10 cellular contexts compared by ENCODE assay signal in the genomic region with DNA sequence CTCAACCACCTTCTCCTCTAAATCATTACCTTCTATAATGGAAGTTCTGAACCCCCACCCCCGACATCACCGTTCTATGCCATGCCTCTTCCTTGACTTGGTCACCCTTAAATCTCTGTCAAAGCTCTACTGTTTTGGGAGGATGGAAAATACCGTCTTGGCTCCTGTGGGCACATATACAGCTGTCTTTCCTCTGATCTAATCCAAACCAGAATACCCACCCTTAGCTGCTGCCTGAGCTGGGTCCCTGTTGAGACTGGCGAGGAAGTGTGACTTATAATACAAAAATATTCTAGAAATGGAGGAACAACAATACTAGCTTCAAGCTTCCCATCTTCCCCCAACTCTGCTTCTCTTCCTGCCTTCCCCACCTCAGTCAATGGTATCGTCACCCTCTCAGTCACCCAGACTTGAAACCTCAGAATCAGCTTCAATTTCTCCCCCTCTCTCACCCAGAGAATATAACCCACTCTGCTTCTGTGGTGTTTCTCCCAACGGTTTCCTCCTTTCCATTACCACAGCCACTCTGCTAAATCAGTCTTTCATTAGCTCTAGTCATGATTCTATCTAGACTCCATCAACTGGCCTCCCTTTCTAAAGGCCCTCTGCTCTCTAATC. TPM values are rescaled to one million over a fixed set of nuclear protein-coding genes. Genes with fewer than 3 reads are reported as not detected.
DNase-seq lines count a peak whose midpoint lies in the region; ATAC-seq and TF ChIP-seq lines count a peak whose summit lies in the region.
"Had no signal": no experiment of that assay in that cellular context is flagged by ENCODE, and none has a peak within 500 bp of the region (broad histone marks: within the 10 kb centered on the region; RNA-seq: fewer than 3 reads in every experiment).

No MANE protein-coding gene starts in this region.

- no TSS peak for BruUV-seq in mammary epithelial cell (replicated peaks; lab: Mats Ljungman, UMichigan)

- no peak for DNase-seq in GM12864 (ENCODE audit: low read depth)
- no peak for DNase-seq in left colon
- no peak for DNase-seq in D341Med (ENCODE audit: low spot score)
- DNase-seq in ovary, result no peak
- no peak for DNase-seq in DMS79 (lab: John Stamatoyannopoulos, UW)
- DNase-seq in mammary epithelial cell, result no peak
- DNase-seq: trophoblast cell had no signal

- peaks cover 31% of the 10 kb centered on the region for H3K4me1 ChIP-seq in Loucy (ENCODE audit: insufficient read depth, low read length, poor library complexity, severe bottlenecking)
- H3K4me1 ChIP-seq in ovary (ENCODE audit: insufficient read depth), result no peaks in the 10 kb centered on the region
- H3K4me1 ChIP-seq in mammary epithelial cell (ENCODE audit: insufficient read depth, low read length), result no peaks in the 10 kb centered on the region

- H3K9ac ChIP-seq in Loucy (ENCODE audit: low read depth, low read length, poor library complexity, severe bottlenecking) (peak overlapping the region; percentile 100), mammary epithelial cell (ENCODE audit: insufficient read depth, low read length) (no peak overlapping the region)

- no peaks in the 10 kb centered on the region for H3K9me2 ChIP-seq in Loucy (replicated peaks; ENCODE audit: low read depth, low read length)

- dilution Hi-C loops in mammary epithelial cell (cut with HindIII; ENCODE audit: low sequenced_read_pairs), result no loop called here

- intact Hi-C loops in left colon (cut with DNase I, micrococcal nuclease), result no loop called here
- intact Hi-C loops in ovary (cut with DNase I), result no loop called here
- intact Hi-C loops in mammary epithelial cell (cut with micrococcal nuclease), result no loop called here

- H3K4me3 ChIP-seq in GM12864 (ENCODE audit: low read depth, low read length) (peak overlapping the region; percentile 71), Loucy (ENCODE audit: low read length, poor library complexity, severe bottlenecking) (peak overlapping the region; percentile 96), ovary (no peak overlapping the region), mammary epithelial cell (replicated peaks in 1 of 3; ENCODE audit: insufficient read depth in 1 of 3, low read depth in 2 of 3, low read length in 3 of 3) (no peak overlapping the region)

- in situ Hi-C loops in mammary epithelial cell (cut with MboI; ENCODE audit: low sequenced_read_pairs in 2 of 2), result no loop called here

- H3K4me2 ChIP-seq in Loucy (ENCODE audit: low read depth, low read length, poor library complexity, severe bottlenecking), result peak overlapping the region; percentile 100
- no peak overlapping the region for H3K4me2 ChIP-seq in mammary epithelial cell (ENCODE audit: insufficient read depth, low read depth, low read length)

- TF ChIP-seq EP300 in ovary (IDR thresholded peaks at IDR 0.05), result no peak

- 57 to 71% (median 61%) methylated on average over 6 of the region's 6 CpGs for WGBS in ovary, 3 donors
- WGBS in mammary epithelial cell (ENCODE audit: low coverage, missing lambda C conversion rate), result 59% methylated on average over 6 of the region's 6 CpGs

- peaks cover 8% of the 10 kb centered on the region for H3F3A ChIP-seq in Loucy (ENCODE audit: low read depth)

- H4K20me1 ChIP-seq in Loucy (ENCODE audit: insufficient read depth, low read length, poor library complexity, severe bottlenecking), result no peaks in the 10 kb centered on the region
- no peaks in the 10 kb centered on the region for H4K20me1 ChIP-seq in mammary epithelial cell (ENCODE audit: insufficient read depth, low read length)

- CTCF ChIA-PET in mammary epithelial cell (lab: Charles Lee; ENCODE audit: low non-redundant PET), result no interaction called here

- H3K79me2 ChIP-seq in Loucy (ENCODE audit: insufficient read depth, low read length) (peaks cover 48% of the 10 kb centered on the region), mammary epithelial cell (ENCODE audit: insufficient read depth, low read length) (no peaks in the 10 kb centered on the region)

- TF ChIP-seq CTCF in GM12864 (IDR thresholded peaks at IDR 0.05; ENCODE audit: low read depth, low read length, missing control alignments), result no peak
- no peak for TF ChIP-seq CTCF in Loucy (conservative IDR thresholded peaks at IDR 0.05; ENCODE audit: low read length)
- TF ChIP-seq CTCF in ovary (IDR thresholded peaks at IDR 0.05), result no peak
- no peak for TF ChIP-seq CTCF in mammary epithelial cell (conservative IDR thresholded peaks at IDR 0.05 in 1 of 2, IDR thresholded peaks at IDR 0.05 in 1 of 2; ENCODE audit: extremely low read depth in 1 of 2, insufficient read depth in 1 of 2, low read depth in 1 of 2, low read length in 2 of 2)

- ATAC-seq in GM21447 (IDR thresholded peaks at IDR 0.05; ENCODE audit: unreplicated experiment), result peak; percentile 39
- ATAC-seq in left colon, result peak; percentile 38

- H3K27ac ChIP-seq in ovary (no peak overlapping the region), mammary epithelial cell (ENCODE audit: insufficient read depth, low read depth, low read length) (no peak overlapping the region)

- H3K36me3 ChIP-seq in Loucy (ENCODE audit: insufficient read depth, low read length), result no peaks in the 10 kb centered on the region
- no peaks in the 10 kb centered on the region for H3K36me3 ChIP-seq in ovary
- H3K36me3 ChIP-seq in mammary epithelial cell (ENCODE audit: insufficient read depth, low read length), result no peaks in the 10 kb centered on the region

- H3K9me3 ChIP-seq in Loucy (ENCODE audit: insufficient read depth, low read depth, low read length) (no peaks in the 10 kb centered on the region), ovary (no peaks in the 10 kb centered on the region), mammary epithelial cell (replicated peaks; ENCODE audit: insufficient read depth, low read length) (no peaks in the 10 kb centered on the region)

- H2AFZ ChIP-seq in Loucy (ENCODE audit: low read length), result no peak overlapping the region
- no peak overlapping the region for H2AFZ ChIP-seq in mammary epithelial cell (ENCODE audit: low read depth, low read length)

- no peak for TF ChIP-seq POLR2A in ovary (IDR thresholded peaks at IDR 0.05)

- H3K27me3 ChIP-seq in Loucy (ENCODE audit: insufficient read depth, low read length, poor library complexity, severe bottlenecking), result no peaks in the 10 kb centered on the region
- H3K27me3 ChIP-seq in ovary, result no peaks in the 10 kb centered on the region
- no peaks in the 10 kb centered on the region for H3K27me3 ChIP-seq in mammary epithelial cell (ENCODE audit: insufficient read depth, low read length)

RNA-seq across cellular contexts. Expression of gene IL2RG, which starts 0.6 kb away (rescaled TPM):
- total RNA-seq in left colon, result 10 to 100 TPM; 47.7 to 98.7 TPM
- 1 to 10 TPM in 5 of 7 donors, under 1 TPM in 2; 0.45 to 5.1 (median 1.5) TPM for total RNA-seq in ovary
- 10 to 100 TPM in 1 of 2 donors, 1 to 10 TPM in 1; 1.2 to 24.0 TPM for polyA plus RNA-seq in ovary
- total RNA-seq in mammary epithelial cell, result not detected
- not detected for polyA plus RNA-seq in mammary epithelial cell
- not detected for polyA minus RNA-seq in mammary epithelial cell

RNA-seq across cellular contexts. Expression of gene CXorf65, which starts 5.4 kb away (rescaled TPM):
- total RNA-seq in left colon (not detected), ovary (not detected), mammary epithelial cell (not detected)
- polyA plus RNA-seq in ovary (not detected), mammary epithelial cell (not detected)
- not detected for polyA minus RNA-seq in mammary epithelial cell
- total RNA-seq: dermis microvascular lymphatic vessel endothelial cell had no signal

RNA-seq across cellular contexts. Expression of gene MED12, which starts 6.4 kb away (rescaled TPM):
- total RNA-seq in left colon, result 10 to 100 TPM; 35.4 to 37.9 TPM
- total RNA-seq in ovary, result 10 to 100 TPM; 36.5 to 68.4 (median 60.4) TPM
- polyA plus RNA-seq in ovary, result 10 to 100 TPM; 27.8 to 40.0 TPM
- 10 to 100 TPM; 22.0 to 26.7 TPM for total RNA-seq in mammary epithelial cell
- polyA plus RNA-seq in mammary epithelial cell, result 5.5 TPM
- polyA minus RNA-seq in mammary epithelial cell, result 49.7 TPM

RNA-seq across cellular contexts. Expression of gene FOXO4, which starts 16.3 kb away (rescaled TPM):
- 10 to 100 TPM; 32.5 to 54.2 TPM for total RNA-seq in left colon
- total RNA-seq in ovary, result 10 to 100 TPM; 16.7 to 70.2 (median 48.2) TPM
- polyA plus RNA-seq in ovary, result 10 to 100 TPM; 33.1 to 35.2 TPM
- 10 to 100 TPM in 1 of 2 donors, 1 to 10 TPM in 1; 5.9 to 13.8 TPM for total RNA-seq in mammary epithelial cell
- polyA plus RNA-seq in mammary epithelial cell, result 1.7 TPM
- 2.4 TPM for polyA minus RNA-seq in mammary epithelial cell

RNA-seq across cellular contexts. Expression of gene NLGN3, which starts 32.7 kb away (rescaled TPM):
- total RNA-seq in left colon (1 to 10 TPM in 1 of 2 donors, under 1 TPM in 1; 0.67 to 1.1 TPM), ovary (10 to 100 TPM in 1 of 7 donors, 1 to 10 TPM in 6; 2.1 to 10.9 (median 6.7) TPM), mammary epithelial cell (under 1 TPM; 0.17 to 0.21 TPM)
- polyA plus RNA-seq in ovary (1 to 10 TPM; 2.5 to 5.2 TPM), mammary epithelial cell (0.11 TPM)
- polyA minus RNA-seq in mammary epithelial cell, result not detected

Comparison
In these comparisons a context has a peak if more than half of its experiments do, and no peak if none do; other contexts are left out.
1. H3K4me3 ChIP-seq: peak in GM12864 (single experiment) and Loucy (single experiment); none in ovary (single experiment) and mammary epithelial cell (0 of 3).
2. RNA of gene IL2RG, which starts 0.6 kb away (total RNA-seq): 47.7 to 98.7 TPM in left colon; 0.45 to 5.1 TPM in ovary and not detected in mammary epithelial cell; every median in the first group is over 4 times any median in the second.